Comparison of ENCODE assay signal across 14 cellular contexts in genomic region chr9:95857896-95858295, GRCh38. TPM values are rescaled to one million over a fixed set of nuclear protein-coding genes. Genes with fewer than 3 reads are reported as not detected.
DNase-seq lines count a peak whose midpoint lies in the region; ATAC-seq and TF ChIP-seq lines count a peak whose summit lies in the region.
"Had no signal": no experiment of that assay in that cellular context is flagged by ENCODE, and none has a peak within 500 bp of the region (broad histone marks: within the 10 kb centered on the region; RNA-seq: fewer than 3 reads in every experiment).

No MANE protein-coding gene starts in this region.

- no peaks in the 10 kb centered on the region for H3K9me2 ChIP-seq in OCI-LY7 (ENCODE audit: insufficient read depth, low read length)

- H4K20me1 ChIP-seq in BLaER1 = peaks cover 4% of the 10 kb centered on the region; the same call in 1 of the 2 replicates
- H4K20me1 ChIP-seq in OCI-LY7 (ENCODE audit: insufficient read depth, low read length) = no peaks in the 10 kb centered on the region

- no peaks in the 10 kb centered on the region for H3K79me2 ChIP-seq in OCI-LY7 (ENCODE audit: insufficient read depth, low read depth, low read length)

- H3K4me2 ChIP-seq in BLaER1 (peak overlapping the region; percentile 36; the same call in 1 of the 2 replicates), OCI-LY7 (ENCODE audit: low read length) (0 out of 2 replicates have a peak overlapping the region, but pooled peaks have one; percentile 1)
- H3K4me2 ChIP-seq: GM23338 had no signal

- peaks cover 21% of the 10 kb centered on the region for H3K4me1 ChIP-seq in BLaER1
- H3K4me1 ChIP-seq in OCI-LY7 (ENCODE audit: insufficient read depth, low read length, poor library complexity, severe bottlenecking) = peaks cover 9% of the 10 kb centered on the region
- H3K4me1 ChIP-seq: gastrocnemius medialis, Peyer's patch, psoas muscle had no signal

- H2AFZ ChIP-seq in OCI-LY7 (ENCODE audit: low read length) = no peak overlapping the region
- H2AFZ ChIP-seq: GM23338 had no signal

- no peak overlapping the region for H3K27ac ChIP-seq in BLaER1
- no peak overlapping the region for H3K27ac ChIP-seq in OCI-LY7 (ENCODE audit: low read depth, low read length, poor library complexity, severe bottlenecking)
- H3K27ac ChIP-seq: gastrocnemius medialis, Peyer's patch, psoas muscle had no signal

- no peak for TF ChIP-seq CTCF in OCI-LY7 (conservative IDR thresholded peaks at IDR 0.05; ENCODE audit: low read length)

- POLR2A ChIA-PET in OCI-LY7 (lab: Charles Lee) = no interaction called here

- peaks cover 14% of the 10 kb centered on the region for H3K9me3 ChIP-seq in BLaER1
- peaks cover 18% of the 10 kb centered on the region for H3K9me3 ChIP-seq in OCI-LY7 (ENCODE audit: low read length)
- H3K9me3 ChIP-seq: gastrocnemius medialis, psoas muscle had no signal

- no TSS peak for BruUV-seq in OCI-LY7 (replicated peaks; lab: Mats Ljungman, UMichigan)

- DNase-seq in OCI-LY7 (ENCODE audit: low spot score) (peak; percentile 30), islet precursor cell (no peak), GOT3 (lab: John Stamatoyannopoulos, UW) (no peak), mucosa of gallbladder (ENCODE audit: low spot score) (no peak)
- DNase-seq in activated naive CD4-positive, alpha-beta T cell (lab: John Stamatoyannopoulos, UW) = no peak
- DNase-seq: gastrocnemius medialis, KG1, kidney, Peyer's patch, psoas muscle had no signal

- H3K9ac ChIP-seq in BLaER1 = no peak overlapping the region

- H3K4me3 ChIP-seq in BLaER1 (no peak overlapping the region), OCI-LY7 (ENCODE audit: low read depth, low read length, poor library complexity, severe bottlenecking) (no peak overlapping the region)
- H3K4me3 ChIP-seq: gastrocnemius medialis, GM23338, Peyer's patch, psoas muscle had no signal

- intact Hi-C loops in OCI-LY7 (cut with micrococcal nuclease; ENCODE audit: unreplicated experiment) = no loop called here

- CTCF ChIA-PET in OCI-LY7 (lab: Charles Lee; ENCODE audit: unreplicated experiment) = no interaction called here

- no peaks in the 10 kb centered on the region for H3K36me3 ChIP-seq in BLaER1
- peaks cover 10% of the 10 kb centered on the region; the same call in 1 of the 2 replicates for H3K36me3 ChIP-seq in OCI-LY7 (ENCODE audit: insufficient read depth, low read length)
- H3K36me3 ChIP-seq: gastrocnemius medialis, Peyer's patch had no signal

- peak; percentile 45 for ATAC-seq in GM19372 (IDR thresholded peaks at IDR 0.05; ENCODE audit: low read depth, unreplicated experiment)
- peak; percentile 69 for ATAC-seq in HG02885 (IDR thresholded peaks at IDR 0.05; ENCODE audit: poor library complexity, unreplicated experiment)
- ATAC-seq: psoas muscle had no signal

- H3K27me3 ChIP-seq in BLaER1 = no peaks in the 10 kb centered on the region
- H3K27me3 ChIP-seq: gastrocnemius medialis, Peyer's patch had no signal

RNA-seq across cellular contexts. Expression of gene ERCC6L2, which starts 17.6 kb away (rescaled TPM):
- total RNA-seq in OCI-LY7 (2014; rRNA removed; shearing (Covaris generic)) = 34.9 and 41.0 TPM in 2 replicates
- total RNA-seq in OCI-LY7 (2022) (38.2 and 38.7 TPM in 2 replicates), mucosa of gallbladder (36.6 TPM)
